In genomic region chr4:123346944-123347343, GRCh38 we compare ENCODE assay signal across 1 cellular context.
TF ChIP-seq lines count a peak whose summit lies in the region.

No MANE protein-coding gene starts in this region.

TF ChIP-seq in HepG2, 621 proteins besides CTCF, POLR2A, EP300 and RAD21 (continued from another document):
- no peak for TF ChIP-seq FOXA1 (IDR thresholded peaks at IDR 0.05)
- no peak for TF ChIP-seq FOXA1 (CRISPR knock-in tag; IDR thresholded peaks at IDR 0.05)
- TF ChIP-seq PHF20 (CRISPR knock-in tag; IDR thresholded peaks at IDR 0.05) = no peak
- no peak for TF ChIP-seq U2AF1 (optimal IDR thresholded peaks at IDR 0.05; ENCODE audit: low read depth, low read length)
- no peak for TF ChIP-seq SIX4 (CRISPR knock-in tag; IDR thresholded peaks at IDR 0.05)
- no peak for TF ChIP-seq ZNF282 (IDR thresholded peaks at IDR 0.05; ENCODE audit: partially characterized antibody)
- no peak for TF ChIP-seq ZNF207 (IDR thresholded peaks at IDR 0.05; ENCODE audit: borderline replicate concordance)
- no peak for TF ChIP-seq ZNF496 (CRISPR knock-in tag; IDR thresholded peaks at IDR 0.05; ENCODE audit: insufficient replicate concordance)
